Comparison of ENCODE assay signal across 8 cellular contexts in the genomic region with DNA sequence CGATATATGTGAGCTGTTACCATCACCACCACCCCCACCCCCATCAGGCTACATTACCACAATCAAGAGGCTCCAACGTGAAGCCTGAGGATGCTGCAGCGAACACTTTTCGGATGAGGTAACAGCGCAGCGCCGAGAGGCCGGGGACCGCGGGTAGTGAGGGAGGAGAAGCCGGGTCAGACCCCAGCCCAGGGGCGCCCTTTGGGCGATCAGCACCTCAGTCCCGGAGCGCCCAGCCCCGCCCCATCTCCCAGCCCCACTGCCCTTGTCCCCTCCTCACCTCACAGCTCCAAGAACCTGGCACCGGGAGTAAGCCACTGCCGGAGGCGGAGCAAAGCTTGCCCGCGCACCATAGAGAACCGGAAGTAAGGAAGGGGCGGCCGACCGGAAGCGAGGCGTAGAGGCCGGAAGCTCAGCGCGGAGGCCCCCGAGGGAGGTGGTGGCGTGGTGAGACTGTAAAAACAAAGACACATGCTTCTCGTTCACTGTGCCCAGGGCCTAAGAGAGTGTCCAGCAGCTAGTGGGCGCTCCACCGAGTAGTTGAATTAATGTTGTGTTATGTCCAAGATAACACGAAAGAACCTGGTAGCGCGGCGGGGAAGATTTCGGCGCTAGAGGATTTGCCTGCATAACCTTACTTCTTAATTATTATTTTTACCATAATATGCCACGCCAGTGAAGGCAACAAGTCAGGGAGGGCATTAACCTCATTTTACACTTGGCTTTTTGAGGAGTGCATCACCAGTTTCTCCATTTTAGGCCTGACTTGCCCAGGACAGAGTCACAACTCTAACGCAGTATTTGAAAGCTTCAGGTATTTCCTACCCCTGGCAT. TPM values are rescaled to one million over a fixed set of nuclear protein-coding genes. Genes with fewer than 3 reads are reported as not detected.
DNase-seq lines count a peak whose midpoint lies in the region; FAIRE-seq and TF ChIP-seq lines count a peak whose summit lies in the region.

Gene THOC5, minus strand, starts transcription at position 367 of the 834 bp plus-strand sequence. CDS start 4,610 bp downstream, outside the sequence.

- H3K36me3 ChIP-seq in neutrophil = peaks cover 16% of the 10 kb centered on the region

- H3K27ac ChIP-seq in neutrophil (peak within 1 kb of the TSS; percentile 90), substantia nigra (ENCODE audit: low read depth, low read length, poor library complexity, severe bottlenecking) (peak within 1 kb of the TSS; percentile 83)

- H3K27ac Mint-ChIP-seq in HFFc6 = peak within 1 kb of the TSS; percentile 82
- peak within 1 kb of the TSS; percentile 80 for H3K27ac Mint-ChIP-seq in activated naive CD4-positive, alpha-beta T cell treated with anti-CD3 and anti-CD28 coated beads for 36 hours

- peaks cover 9 to 19% of the 10 kb centered on the region in 2 experiments for H3K4me1 ChIP-seq in neutrophil (ENCODE audit: control insufficient read depth in 1 of 2, insufficient read depth in 1 of 2, low read depth in 1 of 2, low read length in 1 of 2)

- no peaks in the 10 kb centered on the region; the same call in 1 of the 2 replicates for H3K27me3 Mint-ChIP-seq in HFFc6 (ENCODE audit: insufficient read depth)
- no peaks in the 10 kb centered on the region for H3K27me3 Mint-ChIP-seq in activated naive CD4-positive, alpha-beta T cell treated with anti-CD3 and anti-CD28 coated beads for 36 hours (ENCODE audit: low read depth)

- DNase-seq in HFFc6 (peak; percentile 95), NAMALWA (ENCODE audit: low spot score) (peak; percentile 93), SK-N-DZ (ENCODE audit: low spot score) (peak; percentile 98), frontal cortex (ENCODE audit: low spot score in 2 of 2) (peak; percentile 94 to 97), substantia nigra (lab: John Stamatoyannopoulos, UW) (peak; percentile 73 to 97 (median 94))
- DNase-seq in activated naive CD4-positive, alpha-beta T cell treated with anti-CD3 and anti-CD28 coated beads for 36 hours = peak; percentile 93

- H3K4me3 Mint-ChIP-seq in HFFc6 = peak within 1 kb of the TSS; percentile 97
- H3K4me3 Mint-ChIP-seq in activated naive CD4-positive, alpha-beta T cell treated with anti-CD3 and anti-CD28 coated beads for 36 hours = peak within 1 kb of the TSS; percentile 97

- CTCF ChIA-PET in activated naive CD4-positive, alpha-beta T cell treated with anti-CD3 and anti-CD28 coated beads for 36 hours (lab: Charles Lee) = interaction anchor here (0.6 to 1.5 kb wide), 7 partner anchors 11 to 281 kb away, joined by 3 to 5 read pairs (median 3); no protein-coding TSS in a partner anchor

- peak; percentile 82 for TF ChIP-seq CTCF in HFFc6 (IDR thresholded peaks at IDR 0.05)
- TF ChIP-seq CTCF in neutrophil (IDR thresholded peaks at IDR 0.05) = peak; percentile 67

- H3K36me3 Mint-ChIP-seq in HFFc6 (ENCODE audit: low read depth) = peaks cover 24% of the 10 kb centered on the region
- H3K36me3 Mint-ChIP-seq in activated naive CD4-positive, alpha-beta T cell treated with anti-CD3 and anti-CD28 coated beads for 36 hours (ENCODE audit: low read depth) = peaks cover 17% of the 10 kb centered on the region

- no peaks in the 10 kb centered on the region for H3K9me3 Mint-ChIP-seq in HFFc6
- no peaks in the 10 kb centered on the region for H3K9me3 Mint-ChIP-seq in activated naive CD4-positive, alpha-beta T cell treated with anti-CD3 and anti-CD28 coated beads for 36 hours

- intact Hi-C loops in activated naive CD4-positive, alpha-beta T cell treated with anti-CD3 and anti-CD28 coated beads for 36 hours (cut with micrococcal nuclease) = loop anchor here (1.0 to 5.0 kb wide), 4 partner anchors 28 to 811 kb away; partner anchors contain the start of genes CHEK2, EWSR1, HSCB and NF2

- peak within 1 kb of the TSS; percentile 98 for H3K4me3 ChIP-seq in GM08714 (ENCODE audit: low read length)
- peak within 1 kb of the TSS; percentile 84 to 91 for H3K4me3 ChIP-seq in neutrophil (ENCODE audit: low read depth in 1 of 2, low read length in 1 of 2)

- FAIRE-seq in frontal cortex (lab: Jason Lieb, UNC) = peak; percentile 47

- no peaks in the 10 kb centered on the region for H3K27me3 ChIP-seq in neutrophil

- no peaks in the 10 kb centered on the region for H3K9me3 ChIP-seq in neutrophil

- H3K4me1 Mint-ChIP-seq in HFFc6 (ENCODE audit: low read depth) = peaks cover 28% of the 10 kb centered on the region
- H3K4me1 Mint-ChIP-seq in activated naive CD4-positive, alpha-beta T cell treated with anti-CD3 and anti-CD28 coated beads for 36 hours (ENCODE audit: low read depth) = peaks cover 25% of the 10 kb centered on the region

RNA-seq across cellular contexts. Expression of gene THOC5, which starts in this region (rescaled TPM):
- 10 to 100 TPM; 50.9 to 55.4 (median 53.0) TPM for total RNA-seq in HFFc6 (2021; fragmentation: NEBNext Ultra II Directional; extraction: Animal tissue kit (Norgen Biotek cat#: 25700))
- polyA plus RNA-seq in SK-N-DZ (2014; cell fraction: cytosol; rRNA removed) = 79.8 and 87.1 TPM in 2 replicates
- 67.3 and 86.9 TPM in 2 replicates for polyA plus RNA-seq in SK-N-DZ (2014; cell fraction: nucleus; rRNA removed)
- 10 to 100 TPM; 54.8 to 55.1 TPM for total RNA-seq in activated naive CD4-positive, alpha-beta T cell treated with anti-CD3 and anti-CD28 coated beads for 36 hours
- total RNA-seq in frontal cortex = 33.0 TPM

Comparison
In these comparisons a context has a peak if more than half of its experiments do, and no peak if none do; other contexts are left out.
1. Peak in every context shown above with its lines: DNase-seq, H3K4me3 ChIP-seq and H3K27ac ChIP-seq.